ENCODE assay signal across 1 cellular context in genomic region chrX:47838361-47838760, GRCh38.
TF ChIP-seq lines count a peak whose summit lies in the region.

No MANE protein-coding gene starts in this region.

TF ChIP-seq in GM12878, 131 proteins besides CTCF, POLR2A, EP300 and RAD21 (continued from another document):
- TF ChIP-seq USF2 (IDR thresholded peaks at IDR 0.05; ENCODE audit: borderline replicate concordance, low read depth, low read length) (no peak), NR2F1 (conservative IDR thresholded peaks at IDR 0.05) (no peak), NR2C2 (IDR thresholded peaks at IDR 0.05; ENCODE audit: borderline replicate concordance, control insufficient read depth, insufficient read length, low read depth) (no peak), TARDBP (IDR thresholded peaks at IDR 0.05; ENCODE audit: borderline replicate concordance) (no peak), CHD4 (IDR thresholded peaks at IDR 0.05) (no peak)
